In genomic region chr15:41501961-41502786, GRCh38 we compare ENCODE assay signal across 9 cellular contexts. TPM values are rescaled to one million over a fixed set of nuclear protein-coding genes. Genes with fewer than 3 reads are reported as not detected.
DNase-seq lines count a peak whose midpoint lies in the region; ATAC-seq and TF ChIP-seq lines count a peak whose summit lies in the region.
"Had no signal": no experiment of that assay in that cellular context is flagged by ENCODE, and none has a peak within 500 bp of the region (broad histone marks: within the 10 kb centered on the region; RNA-seq: fewer than 3 reads in every experiment).

No MANE protein-coding gene starts in this region.

- ATAC-seq in activated B cell treated with CpG ODN at 0.5 μM for 24 hours (ENCODE audit: low read depth) (peak; percentile 40), gastrocnemius medialis (no peak), HG02870 (IDR thresholded peaks at IDR 0.05; ENCODE audit: unreplicated experiment) (no peak)

- DNase-seq in GM13976 (ENCODE audit: low spot score) (peak; percentile 60), activated B cell treated with CpG ODN at 0.5 μM for 24 hours (peak; percentile 35), gastrocnemius medialis (no peak), DMS53 treated with DMSO at 0.1 percent for 48 hours (lab: John Stamatoyannopoulos, UW; ENCODE audit: unreplicated experiment) (no peak), medulla oblongata (ENCODE audit: extremely low spot score) (no peak), DMS153 (lab: John Stamatoyannopoulos, UW) (no peak)

- CTCF ChIA-PET in activated B cell treated with CpG ODN at 0.5 μM for 24 hours (lab: Charles Lee) = no interaction called here

- H3K4me1 ChIP-seq in esophagus (ENCODE audit: control insufficient read depth in 2 of 2, insufficient read depth in 2 of 2, low read length in 1 of 2) (peaks cover 6 to 19% of the 10 kb centered on the region in 2 donors), gastrocnemius medialis (peaks cover 0 to 10% of the 10 kb centered on the region in 2 donors)

- H3K4me3 ChIP-seq in esophagus (ENCODE audit: low read depth in 1 of 2, low read length in 2 of 2) (peak overlapping the region; percentile 2 to 17), gastrocnemius medialis (peak overlapping the region in 3 of 4 donors; percentile 28 to 47 (median 34))

- intact Hi-C loops in activated B cell treated with CpG ODN at 0.5 μM for 24 hours (cut with micrococcal nuclease) = loop anchor here (1.0 to 2.0 kb wide), 3 partner anchors 9 to 169 kb away; partner anchors contain the start of genes ITPKA, LTK, NUSAP1 and OIP5
- intact Hi-C loops in gastrocnemius medialis (cut with DNase I; ENCODE audit: low total_unique reads) = no loop called here

- WGBS in esophagus, 2 donors = 5 to 28% methylated on average over 55 to 59 of the region's 59 CpGs

- POLR2A ChIA-PET in activated B cell treated with CpG ODN at 0.5 μM for 24 hours (lab: Charles Lee) = interaction anchor here (0.7 to 1.4 kb wide), 2 partner anchors 10 to 11 kb away, joined by 3 to 4 read pairs; no protein-coding TSS in a partner anchor

- H3K9me3 ChIP-seq in esophagus (ENCODE audit: control insufficient read depth in 2 of 2, insufficient read depth in 1 of 2, low read depth in 1 of 2, low read length in 1 of 2) (peaks cover 0 to 1% of the 10 kb centered on the region in 2 donors), gastrocnemius medialis (no peaks in the 10 kb centered on the region)

- H3K36me3 Mint-ChIP-seq in activated B cell treated with CpG ODN at 0.5 μM for 24 hours (ENCODE audit: low read depth) = no peaks in the 10 kb centered on the region

- H3K27me3 Mint-ChIP-seq in activated B cell treated with CpG ODN at 0.5 μM for 24 hours = peaks cover 22% of the 10 kb centered on the region

- TF ChIP-seq POLR2A in gastrocnemius medialis (IDR thresholded peaks at IDR 0.05) = no peak

- H3K27ac Mint-ChIP-seq in activated B cell treated with CpG ODN at 0.5 μM for 24 hours = no peak overlapping the region

- H3K36me3 ChIP-seq in esophagus (ENCODE audit: control insufficient read depth in 2 of 2, insufficient read depth in 2 of 2, low read length in 1 of 2) (no peaks in the 10 kb centered on the region), gastrocnemius medialis (no peaks in the 10 kb centered on the region)

- H3K4me3 Mint-ChIP-seq in activated B cell treated with CpG ODN at 0.5 μM for 24 hours = peak overlapping the region; percentile 81

- peaks cover 38% of the 10 kb centered on the region for H3K4me1 Mint-ChIP-seq in activated B cell treated with CpG ODN at 0.5 μM for 24 hours

- in situ Hi-C loops in GM13976 (cut with MboI; ENCODE audit: low sequenced_read_pairs, unreplicated experiment) (no loop called here), gastrocnemius medialis (cut with MboI; ENCODE audit: low sequenced_read_pairs in 4 of 4) (no loop called here)

- peaks cover 0 to 9% of the 10 kb centered on the region in 2 donors for H3K27me3 ChIP-seq in esophagus (ENCODE audit: control insufficient read depth in 1 of 2, insufficient read depth in 2 of 2, low read length in 2 of 2)
- peaks cover 43 to 49% (median 47%) of the 10 kb centered on the region in 3 donors for H3K27me3 ChIP-seq in gastrocnemius medialis

- H3K27ac ChIP-seq in esophagus (ENCODE audit: low read depth in 2 of 2, low read length in 1 of 2) (no peak overlapping the region), gastrocnemius medialis (no peak overlapping the region)

- H3K9me3 Mint-ChIP-seq in activated B cell treated with CpG ODN at 0.5 μM for 24 hours = no peaks in the 10 kb centered on the region

- TF ChIP-seq CTCF in GM13976 (IDR thresholded peaks at IDR 0.05; ENCODE audit: borderline replicate concordance, control extremely low read depth, extremely low read depth, insufficient read depth, missing control alignments) (no peak), activated B cell treated with CpG ODN at 0.5 μM for 24 hours (IDR thresholded peaks at IDR 0.05) (no peak), gastrocnemius medialis (IDR thresholded peaks at IDR 0.05 in 4 of 5, conservative IDR thresholded peaks at IDR 0.05 in 1 of 5) (no peak)

RNA-seq across cellular contexts. Expression of gene ITPKA, which starts 8.5 kb away (rescaled TPM):
- total RNA-seq in activated B cell treated with CpG ODN at 0.5 μM for 24 hours (0.18 TPM in 1 of 2 replicates, not detected in the other), gastrocnemius medialis (10 to 100 TPM in 1 of 4 donors, 1 to 10 TPM in 2, under 1 TPM in 1; 0.75 to 12.4 (median 7.0) TPM)
- under 1 TPM; 0.28 to 0.47 TPM for polyA plus RNA-seq in esophagus

RNA-seq across cellular contexts. Expression of gene LTK, which starts 11.5 kb away (rescaled TPM):
- total RNA-seq in activated B cell treated with CpG ODN at 0.5 μM for 24 hours = 1.9 and 2.2 TPM in 2 replicates
- under 1 TPM; 0.26 to 0.31 TPM for polyA plus RNA-seq in esophagus
- under 1 TPM in 2 of 4 donors, not detected in 2; 0.34 to 0.68 TPM for total RNA-seq in gastrocnemius medialis
- total RNA-seq: M059J had no signal

RNA-seq across cellular contexts. Expression of gene RPAP1, which starts 41.9 kb away (rescaled TPM):
- total RNA-seq in activated B cell treated with CpG ODN at 0.5 μM for 24 hours (56.1 TPM in 2 replicates), gastrocnemius medialis (10 to 100 TPM; 17.8 to 73.2 (median 34.8) TPM)
- 10 to 100 TPM in 1 of 2 donors, 1 to 10 TPM in 1; 9.2 to 13.0 TPM for polyA plus RNA-seq in esophagus

RNA-seq across cellular contexts. Expression of gene TYRO3, which starts 56.8 kb away (rescaled TPM):
- 0.22 TPM in 1 of 2 replicates, not detected in the other for total RNA-seq in activated B cell treated with CpG ODN at 0.5 μM for 24 hours
- polyA plus RNA-seq in esophagus = 10 to 100 TPM; 23.2 to 24.2 TPM
- 1 to 10 TPM; 1.6 to 4.4 (median 2.4) TPM for total RNA-seq in gastrocnemius medialis

Comparison
In these comparisons a context has a peak if more than half of its experiments do, and no peak if none do; other contexts are left out.
1. DNase-seq: peak in GM13976 (single experiment) and activated B cell treated with CpG ODN at 0.5 μM for 24 hours (single experiment); none in gastrocnemius medialis (0 of 2), DMS53 treated with DMSO at 0.1 percent for 48 hours (single experiment), medulla oblongata (single experiment) and DMS153 (single experiment).